10 cellular contexts compared by ENCODE assay signal in genomic region chr6:70398783-70399730, GRCh38. TPM values are rescaled to one million over a fixed set of nuclear protein-coding genes. Genes with fewer than 3 reads are reported as not detected.
DNase-seq lines count a peak whose midpoint lies in the region; ATAC-seq and TF ChIP-seq lines count a peak whose summit lies in the region.
"Had no signal": no experiment of that assay in that cellular context is flagged by ENCODE, and none has a peak within 500 bp of the region (broad histone marks: within the 10 kb centered on the region; RNA-seq: fewer than 3 reads in every experiment).

No MANE protein-coding gene starts in this region.

- no peak for TF ChIP-seq RAD21 in liver (IDR thresholded peaks at IDR 0.05)

- H3K4me1 ChIP-seq in body of pancreas, result peaks cover 32% of the 10 kb centered on the region
- peaks cover 0 to 5% (median 0%) of the 10 kb centered on the region in 4 donors for H3K4me1 ChIP-seq in liver (ENCODE audit: control insufficient read depth in 4 of 4, insufficient read depth in 4 of 4, low read length in 3 of 4)
- H3K4me1 ChIP-seq in adrenal gland (replicated peaks in 1 of 2), result peaks cover 0 to 5% of the 10 kb centered on the region in 2 donors

- H3K9ac ChIP-seq in liver (ENCODE audit: low read depth in 1 of 2, low read length in 2 of 2), result no peak overlapping the region

- H3K36me3 Mint-ChIP-seq in activated T-helper 1 cell treated with anti-CD3 and anti-CD28 coated beads, Interleukin-12 subunit alpha, Interleukin-12 subunit beta, Interleukin-2, Interleukin-4 antibody, amounts not matched to agents 30 ng/mL and 10 ng/mL and 1 ng/mL, durations not matched to agents 14 hours and 24 hours and 36 hours (ENCODE audit: low read depth), result no peaks in the 10 kb centered on the region

- in situ Hi-C loops in ACHN (cut with HindIII; ENCODE audit: low pct_ligation_motif_present, low pct_unique_long_range_greater_than_20kb, low sequenced_read_pairs), result no loop called here

- H3K4me3 Mint-ChIP-seq in activated T-helper 1 cell treated with anti-CD3 and anti-CD28 coated beads, Interleukin-12 subunit alpha, Interleukin-12 subunit beta, Interleukin-2, Interleukin-4 antibody, amounts not matched to agents 30 ng/mL and 10 ng/mL and 1 ng/mL, durations not matched to agents 14 hours and 24 hours and 36 hours, result no peak overlapping the region

- 12 to 20% methylated on average over 7 of the region's 7 CpGs for WGBS in body of pancreas, 2 donors
- 27% methylated on average over 7 of the region's 7 CpGs for WGBS in liver
- 75 to 81% (median 78%) methylated on average over 7 of the region's 7 CpGs for WGBS in adrenal gland, 4 donors

- DNase-seq in ACHN (peak; percentile 94), HK-2 (ENCODE audit: unreplicated experiment) (peak; percentile 67), body of pancreas (peak; percentile 74 to 88 (median 79)), GM19238 (ENCODE audit: insufficient read length, low spot score) (no peak), adrenal gland (no peak)
- DNase-seq in activated T-helper 1 cell treated with anti-CD3 and anti-CD28 coated beads, Interleukin-12 subunit alpha, Interleukin-12 subunit beta, Interleukin-2, Interleukin-4 antibody, amounts not matched to agents 30 ng/mL and 10 ng/mL and 1 ng/mL, durations not matched to agents 14 hours and 24 hours and 36 hours (ENCODE audit: low spot score), result no peak
- DNase-seq: NCI-H1436; stimulated activated CD4-positive, alpha-beta T cell treated with anti-CD3 and anti-CD28 coated beads, Interleukin-4, amount 100 ng/mL, for 4 hours had no signal

- H3K9me3 ChIP-seq in body of pancreas, result no peaks in the 10 kb centered on the region
- H3K9me3 ChIP-seq in liver (ENCODE audit: control insufficient read depth in 4 of 4, low read length in 3 of 4), result no peaks in the 10 kb centered on the region
- no peaks in the 10 kb centered on the region for H3K9me3 ChIP-seq in adrenal gland (replicated peaks in 1 of 3)

- TF ChIP-seq POLR2A in body of pancreas (IDR thresholded peaks at IDR 0.05) (peak; percentile 39 to 91 (median 89)), adrenal gland (IDR thresholded peaks at IDR 0.05) (no peak)

- H3K4me1 Mint-ChIP-seq in activated T-helper 1 cell treated with anti-CD3 and anti-CD28 coated beads, Interleukin-12 subunit alpha, Interleukin-12 subunit beta, Interleukin-2, Interleukin-4 antibody, amounts not matched to agents 30 ng/mL and 10 ng/mL and 1 ng/mL, durations not matched to agents 14 hours and 24 hours and 36 hours (ENCODE audit: low read depth), result no peaks in the 10 kb centered on the region

- intact Hi-C loops in body of pancreas (cut with DNase I), result no loop called here
- intact Hi-C loops in activated T-helper 1 cell treated with anti-CD3 and anti-CD28 coated beads, Interleukin-12 subunit alpha, Interleukin-12 subunit beta, Interleukin-2, Interleukin-4 antibody, amounts not matched to agents 30 ng/mL and 10 ng/mL and 1 ng/mL, durations not matched to agents 14 hours and 24 hours and 36 hours (cut with micrococcal nuclease), result no loop called here
- intact Hi-C loops in adrenal gland (cut with DNase I), result no loop called here

- no peaks in the 10 kb centered on the region for H3K36me3 ChIP-seq in body of pancreas (replicated peaks in 1 of 2; ENCODE audit: insufficient read depth in 1 of 2, low read depth in 2 of 2)
- no peaks in the 10 kb centered on the region for H3K36me3 ChIP-seq in liver (ENCODE audit: control insufficient read depth in 4 of 4, insufficient read depth in 3 of 4, low read depth in 1 of 4, low read length in 3 of 4)
- no peaks in the 10 kb centered on the region for H3K36me3 ChIP-seq in adrenal gland (replicated peaks in 1 of 2)

- no peaks in the 10 kb centered on the region for H3K9me3 Mint-ChIP-seq in activated T-helper 1 cell treated with anti-CD3 and anti-CD28 coated beads, Interleukin-12 subunit alpha, Interleukin-12 subunit beta, Interleukin-2, Interleukin-4 antibody, amounts not matched to agents 30 ng/mL and 10 ng/mL and 1 ng/mL, durations not matched to agents 14 hours and 24 hours and 36 hours

- peaks cover 27% of the 10 kb centered on the region for H3K27me3 Mint-ChIP-seq in activated T-helper 1 cell treated with anti-CD3 and anti-CD28 coated beads, Interleukin-12 subunit alpha, Interleukin-12 subunit beta, Interleukin-2, Interleukin-4 antibody, amounts not matched to agents 30 ng/mL and 10 ng/mL and 1 ng/mL, durations not matched to agents 14 hours and 24 hours and 36 hours (ENCODE audit: insufficient read depth)

- H3K27ac ChIP-seq in body of pancreas (peak overlapping the region; percentile 82 to 92 (median 87)), liver (ENCODE audit: low read depth in 1 of 2, low read length in 2 of 2) (peak overlapping the region in 1 of 2 donors; percentile 27), adrenal gland (no peak overlapping the region)

- no peaks in the 10 kb centered on the region for H3K27me3 ChIP-seq in body of pancreas
- H3K27me3 ChIP-seq in liver (ENCODE audit: control insufficient read depth in 4 of 4, insufficient read depth in 4 of 4, low read length in 3 of 4), result no peaks in the 10 kb centered on the region
- H3K27me3 ChIP-seq in adrenal gland, result no peaks in the 10 kb centered on the region

- H3K27ac Mint-ChIP-seq in activated T-helper 1 cell treated with anti-CD3 and anti-CD28 coated beads, Interleukin-12 subunit alpha, Interleukin-12 subunit beta, Interleukin-2, Interleukin-4 antibody, amounts not matched to agents 30 ng/mL and 10 ng/mL and 1 ng/mL, durations not matched to agents 14 hours and 24 hours and 36 hours, result no peak overlapping the region

- TF ChIP-seq CTCF in body of pancreas (IDR thresholded peaks at IDR 0.05), result peak in 1 of 7 experiments; percentile 13
- no peak for TF ChIP-seq CTCF in liver (IDR thresholded peaks at IDR 0.05; ENCODE audit: low read depth, low read length, missing input control)
- no peak for TF ChIP-seq CTCF in adrenal gland (IDR thresholded peaks at IDR 0.05)

- ATAC-seq in body of pancreas, result peak; percentile 94
- no peak for ATAC-seq in GM18870 (IDR thresholded peaks at IDR 0.05; ENCODE audit: unreplicated experiment)

- H3K4me3 ChIP-seq in body of pancreas, result no peak overlapping the region
- no peak overlapping the region for H3K4me3 ChIP-seq in liver (ENCODE audit: low read depth in 1 of 3, low read length in 3 of 3)
- no peak overlapping the region for H3K4me3 ChIP-seq in adrenal gland

TF ChIP-seq in liver, 16 proteins besides CTCF, POLR2A, EP300 and RAD21 (continues in another document):
- TF ChIP-seq ZBTB33 (IDR thresholded peaks at IDR 0.05), result peak; percentile 56
- peak; percentile 76 for TF ChIP-seq ATF3 (IDR thresholded peaks at IDR 0.05)
- no peak for TF ChIP-seq HNF4G (IDR thresholded peaks at IDR 0.05)
- TF ChIP-seq JUND (IDR thresholded peaks at IDR 0.05), result peak; percentile 72 to 91
- TF ChIP-seq HNF4A (conservative IDR thresholded peaks at IDR 0.05), result peak; percentile 36 to 47
- no peak for TF ChIP-seq NR2F2 (IDR thresholded peaks at IDR 0.05)
- TF ChIP-seq FOXA2 (IDR thresholded peaks at IDR 0.05), result no peak
- TF ChIP-seq GABPA (IDR thresholded peaks at IDR 0.05 in 1 of 2, conservative IDR thresholded peaks at IDR 0.05 in 1 of 2), result no peak
- peak; percentile 87 for TF ChIP-seq SP1 (IDR thresholded peaks at IDR 0.05)
- TF ChIP-seq YY1 (IDR thresholded peaks at IDR 0.05), result peak; percentile 38

RNA-seq across cellular contexts. Expression of gene FAM135A, which starts 14.3 kb away (rescaled TPM):
- total RNA-seq in body of pancreas (10 to 100 TPM; 19.4 to 29.3 TPM), liver (10 to 100 TPM in 1 of 2 donors, 1 to 10 TPM in 1; 5.9 to 15.6 TPM), adrenal gland (10 to 100 TPM; 10.3 to 33.9 (median 15.1) TPM)
- polyA plus RNA-seq in liver (1 to 10 TPM; 2.7 to 5.6 TPM), adrenal gland (1 to 10 TPM; 6.8 to 8.6 (median 7.4) TPM)
- 9.9 and 11.8 TPM in 2 replicates for total RNA-seq in activated T-helper 1 cell treated with anti-CD3 and anti-CD28 coated beads, Interleukin-12 subunit alpha, Interleukin-12 subunit beta, Interleukin-2, Interleukin-4 antibody, amounts not matched to agents 30 ng/mL and 10 ng/mL and 1 ng/mL, durations not matched to agents 14 hours and 24 hours and 36 hours

Comparison
In these comparisons a context has a peak if more than half of its experiments do, and no peak if none do; other contexts are left out.
1. DNase-seq: peak in ACHN (single experiment), HK-2 (single experiment) and body of pancreas (4 of 4); none in activated T-helper 1 cell treated with anti-CD3 and anti-CD28 coated beads, Interleukin-12 subunit alpha, Interleukin-12 subunit beta, Interleukin-2, Interleukin-4 antibody, amounts not matched to agents 30 ng/mL and 10 ng/mL and 1 ng/mL, durations not matched to agents 14 hours and 24 hours and 36 hours (single experiment), GM19238 (single experiment) and adrenal gland (0 of 7).
2. H3K27ac ChIP-seq: peak in body of pancreas (4 of 4); none in adrenal gland (0 of 5).
3. POLR2A ChIP-seq: peak in body of pancreas (3 of 3); none in adrenal gland (0 of 2).